In genomic region chr7:32941996-32942782, GRCh38 we compare ENCODE assay signal across 8 cellular contexts. TPM values are rescaled to one million over a fixed set of nuclear protein-coding genes. Genes with fewer than 3 reads are reported as not detected.
DNase-seq lines count a peak whose midpoint lies in the region; ATAC-seq and TF ChIP-seq lines count a peak whose summit lies in the region.

No MANE protein-coding gene starts in this region.

- no peaks in the 10 kb centered on the region for H3K36me3 ChIP-seq in CD8-positive, alpha-beta memory T cell (ENCODE audit: insufficient read depth, low read length)
- H3K36me3 ChIP-seq in neuronal stem cell (replicated peaks in 1 of 2; ENCODE audit: control insufficient read depth in 2 of 2, insufficient read depth in 2 of 2, low read length in 2 of 2) (peaks cover 0 to 21% of the 10 kb centered on the region in 2 donors), testis (ENCODE audit: low read depth, missing control alignments) (no peaks in the 10 kb centered on the region)

- peaks cover 7 to 20% (median 12%) of the 10 kb centered on the region in 3 donors for H3K4me1 Mint-ChIP-seq in CD8-positive, alpha-beta memory T cell

- peak overlapping the region; percentile 14 for H3K14ac ChIP-seq in neuronal stem cell (ENCODE audit: low read length)

- TF ChIP-seq CTCF in foreskin fibroblast (IDR thresholded peaks at IDR 0.05; ENCODE audit: low read depth, low read length) = no peak
- TF ChIP-seq CTCF in testis (IDR thresholded peaks at IDR 0.05) = no peak

- no CpG with 5 or more reads among the region's 49 CpGs for WGBS in neuronal stem cell (ENCODE audit: extremely low coverage in 2 of 2, insufficient read length in 2 of 2, insufficient replicate concordance in 1 of 2), 2 donors
- 1 to 2% methylated on average over 28 to 46 of the region's 49 CpGs for WGBS in testis, 2 donors

- no peak overlapping the region for H3K4ac ChIP-seq in neuronal stem cell (ENCODE audit: low read length)

- CTCF ChIA-PET in CD8-positive, alpha-beta memory T cell (lab: Charles Lee) = interaction anchor here (0.6 to 7.9 kb wide), 7 partner anchors 36 to 177 kb away, joined by 3 to 110 read pairs (median 4); partner anchors contain the start of gene KBTBD2

- peak overlapping the region; percentile 4 for H2BK12ac ChIP-seq in neuronal stem cell (ENCODE audit: low read length)

- peak overlapping the region; percentile 98 for H2AFZ ChIP-seq in neuronal stem cell (ENCODE audit: low read length)

- peak overlapping the region; percentile 78 to 96 (median 88) for H3K4me3 Mint-ChIP-seq in CD8-positive, alpha-beta memory T cell

- H2BK5ac ChIP-seq in neuronal stem cell (ENCODE audit: low read length) = no peak overlapping the region

- intact Hi-C loops in testis (cut with DNase I; ENCODE audit: low total_unique reads) = loop anchor here (10.0 kb wide), 2 partner anchors 47 to 97 kb away; partner anchors contain the start of gene KBTBD2

- H3K79me1 ChIP-seq in neuronal stem cell (ENCODE audit: low read depth, low read length) = no peaks in the 10 kb centered on the region

- peak overlapping the region; percentile 95 for H3K23ac ChIP-seq in neuronal stem cell (ENCODE audit: low read depth, low read length, poor library complexity)

- H3K9ac ChIP-seq in neuronal stem cell (ENCODE audit: low read depth, low read length, poor library complexity) = peak overlapping the region; percentile 81

- peak overlapping the region; percentile 50 for H3K4me3 ChIP-seq in CD8-positive, alpha-beta memory T cell (ENCODE audit: low read length)
- H3K4me3 ChIP-seq in foreskin fibroblast (ENCODE audit: low read depth in 1 of 2, low read length in 2 of 2) = peak overlapping the region; percentile 67 to 89
- H3K4me3 ChIP-seq in neuronal stem cell (ENCODE audit: low read length in 2 of 2) = peak overlapping the region; percentile 78 to 89
- peak overlapping the region; percentile 70 to 79 for H3K4me3 ChIP-seq in testis

- no peaks in the 10 kb centered on the region for H3K36me3 Mint-ChIP-seq in CD8-positive, alpha-beta memory T cell

- H4K8ac ChIP-seq in neuronal stem cell (ENCODE audit: low read depth, low read length) = no peak overlapping the region

- no peaks in the 10 kb centered on the region for H3K9me3 ChIP-seq in CD8-positive, alpha-beta memory T cell (ENCODE audit: low read length)
- H3K9me3 ChIP-seq in neuronal stem cell (replicated peaks in 1 of 2; ENCODE audit: control insufficient read depth in 2 of 2, insufficient read depth in 1 of 2, low read depth in 1 of 2, low read length in 2 of 2) = peaks cover 2 to 8% of the 10 kb centered on the region in 2 donors
- H3K9me3 ChIP-seq in testis = no peaks in the 10 kb centered on the region

- peak; percentile 30 to 63 (median 42) for DNase-seq in CD8-positive, alpha-beta memory T cell
- peak; percentile 79 for DNase-seq in RPMI7951 (ENCODE audit: low read depth)
- DNase-seq in activated effector memory CD4-positive, alpha-beta T cell treated with anti-CD3 and anti-CD28 coated beads, Interleukin-2, amount 50 U/mL, for 16 hours = peak; percentile 84
- peak; percentile 50 to 81 for DNase-seq in foreskin fibroblast
- DNase-seq in neuronal stem cell (ENCODE audit: low spot score) = peak; percentile 36
- DNase-seq in testis = peak; percentile 69

- H3K27me3 Mint-ChIP-seq in CD8-positive, alpha-beta memory T cell = peaks cover 3 to 4% of the 10 kb centered on the region in 2 donors

- H3K27me3 ChIP-seq in CD8-positive, alpha-beta memory T cell (ENCODE audit: insufficient read depth, low read length, poor library complexity, severe bottlenecking) = no peaks in the 10 kb centered on the region
- H3K27me3 ChIP-seq in neuronal stem cell (ENCODE audit: control insufficient read depth in 3 of 3, insufficient read depth in 3 of 3, low read depth in 1 of 3, low read length in 3 of 3) (peaks cover 0 to 2% (median 0%) of the 10 kb centered on the region in 3 experiments), testis (no peaks in the 10 kb centered on the region)

- H3K27ac ChIP-seq in CD8-positive, alpha-beta memory T cell (ENCODE audit: low read depth, low read length) = peak overlapping the region; percentile 46
- H3K27ac ChIP-seq in neuronal stem cell (replicated peaks; ENCODE audit: low read length) = no peak overlapping the region
- H3K27ac ChIP-seq in testis = peak overlapping the region; percentile 87 to 95

- peaks cover 10% of the 10 kb centered on the region for H3K4me1 ChIP-seq in CD8-positive, alpha-beta memory T cell (ENCODE audit: insufficient read depth, low read length)
- H3K4me1 ChIP-seq in neuronal stem cell (ENCODE audit: control insufficient read depth in 2 of 2, insufficient read depth in 1 of 2, low read depth in 1 of 2, low read length in 2 of 2) (peaks cover 2 to 3% of the 10 kb centered on the region in 2 donors), testis (peaks cover 10% of the 10 kb centered on the region)

- H2BK120ac ChIP-seq in neuronal stem cell (ENCODE audit: low read depth, low read length) = peak overlapping the region; percentile 93

- H3K27ac Mint-ChIP-seq in CD8-positive, alpha-beta memory T cell = peak overlapping the region in 5 of 8 donors; percentile 42 to 89 (median 78)

- H2AK5ac ChIP-seq in neuronal stem cell (ENCODE audit: low read depth, low read length) = no peak overlapping the region

- H3K9me3 Mint-ChIP-seq in CD8-positive, alpha-beta memory T cell = peaks cover 0 to 2% (median 0%) of the 10 kb centered on the region in 5 donors

- ATAC-seq in GM19455 (IDR thresholded peaks at IDR 0.05; ENCODE audit: unreplicated experiment) (peak; percentile 82), HG03558 (IDR thresholded peaks at IDR 0.05; ENCODE audit: extremely low read depth, unreplicated experiment) (peak; percentile 32)

- H3K18ac ChIP-seq in neuronal stem cell (ENCODE audit: low read length) = peak overlapping the region; percentile 93

- no peak overlapping the region for H4K91ac ChIP-seq in neuronal stem cell (ENCODE audit: low read depth, low read length, poor library complexity)

- peak overlapping the region; percentile 89 for H3K4me2 ChIP-seq in neuronal stem cell (ENCODE audit: insufficient read depth, low read length, poor library complexity, severe bottlenecking)

- peak overlapping the region; percentile 62 for H2BK15ac ChIP-seq in neuronal stem cell (ENCODE audit: low read length)

- no peak for TF ChIP-seq POLR2A in testis (IDR thresholded peaks at IDR 0.05)

- POLR2A ChIA-PET in CD8-positive, alpha-beta memory T cell (lab: Charles Lee) = interaction anchor here (0.5 to 1.1 kb wide), 3 partner anchors 50 to 69 kb away, joined by 3 to 5 read pairs (median 3); partner anchors contain the start of gene KBTBD2

RNA-seq across cellular contexts. Expression of gene FKBP9, which starts 15.1 kb away (rescaled TPM):
- under 1 TPM; 0.29 to 0.31 TPM for total RNA-seq in CD8-positive, alpha-beta memory T cell
- polyA plus RNA-seq in CD8-positive, alpha-beta memory T cell = not detected
- total RNA-seq in RPMI7951 (2014; rRNA removed; shearing (Covaris generic)) = 154 and 171 TPM in 2 replicates
- 28.5 TPM for polyA plus RNA-seq in neuronal stem cell (2013, experiment 1 of 2)
- polyA plus RNA-seq in neuronal stem cell (2013, experiment 2 of 2) = 30.6 TPM
- 10 to 100 TPM; 66.5 to 95.1 TPM for total RNA-seq in testis
- 43.5 TPM for polyA plus RNA-seq in testis (ENCODE audit: insufficient read depth, low read depth, low replicate concordance)

RNA-seq across cellular contexts. Expression of gene KBTBD2, which starts 50.6 kb away (rescaled TPM):
- total RNA-seq in CD8-positive, alpha-beta memory T cell = 10 to 100 TPM; 21.8 to 24.2 TPM
- 21.9 TPM for polyA plus RNA-seq in CD8-positive, alpha-beta memory T cell
- total RNA-seq in RPMI7951 (2014; rRNA removed; shearing (Covaris generic)) = 69.5 and 72.8 TPM in 2 replicates
- polyA plus RNA-seq in neuronal stem cell (2013, experiment 1 of 2) = 19.3 TPM
- polyA plus RNA-seq in neuronal stem cell (2013, experiment 2 of 2) = 18.0 TPM
- total RNA-seq in testis = 10 to 100 TPM; 45.8 to 48.1 TPM
- polyA plus RNA-seq in testis (ENCODE audit: insufficient read depth, low read depth, low replicate concordance) = 45.0 TPM

Comparison
In these comparisons a context has a peak if more than half of its experiments do, and no peak if none do; other contexts are left out.
1. RNA of gene FKBP9, which starts 15.1 kb away (total RNA-seq): 154 to 171 TPM in RPMI7951 and 66.5 to 95.1 TPM in testis; 0.29 to 0.31 TPM in CD8-positive, alpha-beta memory T cell; every median in the first group is over 10 times any median in the second.
2. Peak in every context shown above with its lines, with median percentiles within 50 percentile points of each other: DNase-seq and H3K4me3 ChIP-seq.